In the genomic region with DNA sequence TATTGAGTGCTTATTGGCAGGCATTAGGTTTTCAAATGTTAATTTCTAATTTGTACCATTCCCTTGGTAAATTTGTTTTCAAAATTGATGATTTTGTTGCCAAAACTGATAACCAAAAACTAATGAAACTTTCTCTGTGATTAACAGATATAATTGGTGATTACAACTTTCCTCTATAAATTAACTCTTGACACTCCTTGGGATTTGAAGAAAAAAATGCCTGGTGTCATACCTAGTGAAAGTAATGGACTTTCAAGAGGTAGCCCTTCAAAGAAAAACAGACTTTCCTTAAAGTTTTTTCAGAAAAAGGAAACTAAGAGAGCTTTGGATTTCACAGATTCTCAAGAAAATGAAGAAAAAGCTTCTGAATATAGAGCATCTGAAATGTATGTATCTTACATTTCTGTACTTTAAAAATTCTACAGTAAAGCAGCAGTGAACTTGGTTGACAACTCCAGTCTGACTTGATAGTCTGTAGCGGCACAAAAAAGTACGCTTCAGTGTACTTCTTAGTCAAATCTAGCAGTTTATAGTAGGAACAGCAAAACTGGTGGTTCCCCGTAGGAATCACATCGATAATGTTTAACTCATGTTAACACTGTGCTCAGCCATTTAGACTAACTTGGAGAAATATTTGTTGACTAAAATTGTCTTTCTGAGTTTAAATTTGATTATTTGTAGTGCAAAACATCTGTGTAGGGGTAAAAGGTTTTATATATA, we compare ENCODE assay signal across 9 cellular contexts. TPM values are rescaled to one million over a fixed set of nuclear protein-coding genes. Genes with fewer than 3 reads are reported as not detected.
DNase-seq lines count a peak whose midpoint lies in the region; ATAC-seq lines count a peak whose summit lies in the region.
"Had no signal": no experiment of that assay in that cellular context is flagged by ENCODE, and none has a peak within 500 bp of the region (broad histone marks: within the 10 kb centered on the region; RNA-seq: fewer than 3 reads in every experiment).

No MANE protein-coding gene starts in this region.

- DNase-seq in T-cell (no peak), dedifferentiated amniotic fluid mesenchymal stem cell (ENCODE audit: extremely low spot score) (no peak)
- DNase-seq in naive thymus-derived CD4-positive, alpha-beta T cell, result no peak
- DNase-seq in central memory CD4-positive, alpha-beta T cell, result no peak
- DNase-seq in stimulated activated CD4-positive, alpha-beta T cell treated with anti-CD3 and anti-CD28 coated beads, Interleukin-1b, Interleukin-23, amount 100 ng/mL, for 48 hours, result no peak
- DNase-seq: NCI-H2171 had no signal

- H3K9me3 ChIP-seq in naive thymus-derived CD4-positive, alpha-beta T cell (ENCODE audit: control insufficient read depth in 2 of 3, low read length in 3 of 3), result no peaks in the 10 kb centered on the region

- no peaks in the 10 kb centered on the region for H3K27me3 Mint-ChIP-seq in T-cell
- H3K27me3 Mint-ChIP-seq in naive thymus-derived CD4-positive, alpha-beta T cell, result peaks cover 0 to 2% (median 0%) of the 10 kb centered on the region in 5 donors

- H3K9me3 Mint-ChIP-seq in T-cell, result no peaks in the 10 kb centered on the region
- H3K9me3 Mint-ChIP-seq in naive thymus-derived CD4-positive, alpha-beta T cell, result peaks cover 0 to 8% (median 0%) of the 10 kb centered on the region in 11 donors

- peak overlapping the region; percentile 92 to 97 (median 96) for H3K4me3 Mint-ChIP-seq in T-cell
- peak overlapping the region in 9 of 10 donors; percentile 29 to 98 (median 70) for H3K4me3 Mint-ChIP-seq in naive thymus-derived CD4-positive, alpha-beta T cell

- POLR2A ChIA-PET in T-cell (lab: Charles Lee), result interaction anchor here in 1 of 2 donors (0.7 kb wide), 1 partner anchor 30 kb away, joined by 3 read pairs; no protein-coding TSS in a partner anchor
- POLR2A ChIA-PET in naive thymus-derived CD4-positive, alpha-beta T cell (lab: Charles Lee), result interaction anchor here (1.1 kb wide), 1 partner anchor 9 kb away, joined by 3 read pairs; no protein-coding TSS in a partner anchor

- peaks cover 10 to 33% (median 12%) of the 10 kb centered on the region in 3 experiments for H3K36me3 ChIP-seq in naive thymus-derived CD4-positive, alpha-beta T cell (ENCODE audit: control insufficient read depth in 2 of 3, insufficient read depth in 3 of 3, low read length in 3 of 3)

- CTCF ChIA-PET in T-cell (lab: Charles Lee), result interaction anchor here in 1 of 2 donors (0.7 kb wide), 1 partner anchor 100 kb away, joined by 3 read pairs; no protein-coding TSS in a partner anchor
- CTCF ChIA-PET in naive thymus-derived CD4-positive, alpha-beta T cell (lab: Charles Lee), result no interaction called here

- no peak overlapping the region for H3K27ac ChIP-seq in naive thymus-derived CD4-positive, alpha-beta T cell (ENCODE audit: low read depth, low read length)

- H3K27ac Mint-ChIP-seq in T-cell, result peak overlapping the region in 1 of 2 donors; percentile 34
- H3K27ac Mint-ChIP-seq in naive thymus-derived CD4-positive, alpha-beta T cell, result peak overlapping the region in 2 of 9 donors; percentile 54 to 60

- H3K4me1 Mint-ChIP-seq in T-cell, result peaks cover 47 to 55% (median 48%) of the 10 kb centered on the region in 3 donors
- peaks cover 17 to 63% (median 51%) of the 10 kb centered on the region in 7 donors for H3K4me1 Mint-ChIP-seq in naive thymus-derived CD4-positive, alpha-beta T cell

- peaks cover 13 to 29% of the 10 kb centered on the region in 2 donors for H3K4me1 ChIP-seq in naive thymus-derived CD4-positive, alpha-beta T cell (ENCODE audit: control insufficient read depth in 2 of 2, insufficient read depth in 2 of 2, low read length in 2 of 2)

- peaks cover 21% of the 10 kb centered on the region for H3K36me3 Mint-ChIP-seq in T-cell
- peaks cover 10 to 17% (median 11%) of the 10 kb centered on the region in 5 donors for H3K36me3 Mint-ChIP-seq in naive thymus-derived CD4-positive, alpha-beta T cell

- peak; percentile 18 for ATAC-seq in GM19025 (IDR thresholded peaks at IDR 0.05; ENCODE audit: low read depth, unreplicated experiment)
- ATAC-seq in HG02885 (IDR thresholded peaks at IDR 0.05; ENCODE audit: poor library complexity, unreplicated experiment), result peak; percentile 20
- no peak for ATAC-seq in T-cell (replicated peaks in 1 of 4)
- no peak for ATAC-seq in naive thymus-derived CD4-positive, alpha-beta T cell
- ATAC-seq in activated CD4-positive, CD25-positive, alpha-beta regulatory T cell treated with anti-CD3 and anti-CD28 coated beads, Interleukin-2, amount 50 U/mL, for 24 hours, result no peak

- H3K4me3 ChIP-seq in naive thymus-derived CD4-positive, alpha-beta T cell (ENCODE audit: low read length), result no peak overlapping the region

- intact Hi-C loops in naive thymus-derived CD4-positive, alpha-beta T cell (cut with micrococcal nuclease), result loop anchor here (5.0 to 10.0 kb wide), 2 partner anchors 698 to 715 kb away; a partner anchor contains a TSS

- H3K27me3 ChIP-seq in naive thymus-derived CD4-positive, alpha-beta T cell (ENCODE audit: control insufficient read depth in 2 of 2, insufficient read depth in 2 of 2, low read length in 2 of 2), result no peaks in the 10 kb centered on the region

RNA-seq across cellular contexts. Expression of a gene that starts 3.0 kb away (rescaled TPM):
- total RNA-seq in T-cell, result 10 to 100 TPM; 25.9 to 36.5 (median 33.0) TPM
- 10 to 100 TPM; 20.5 to 65.7 (median 38.8) TPM for total RNA-seq in naive thymus-derived CD4-positive, alpha-beta T cell
- polyA plus RNA-seq in naive thymus-derived CD4-positive, alpha-beta T cell, result 10 to 100 TPM; 25.3 to 34.7 TPM

Comparison
In these comparisons a context has a peak if more than half of its experiments do, and no peak if none do; other contexts are left out.
1. ATAC-seq: peak in GM19025 (single experiment) and HG02885 (single experiment); none in T-cell (0 of 4), naive thymus-derived CD4-positive, alpha-beta T cell (single experiment) and activated CD4-positive, CD25-positive, alpha-beta regulatory T cell treated with anti-CD3 and anti-CD28 coated beads, Interleukin-2, amount 50 U/mL, for 24 hours (0 of 2).